Comparison of ENCODE assay signal across 8 cellular contexts in the genomic region with DNA sequence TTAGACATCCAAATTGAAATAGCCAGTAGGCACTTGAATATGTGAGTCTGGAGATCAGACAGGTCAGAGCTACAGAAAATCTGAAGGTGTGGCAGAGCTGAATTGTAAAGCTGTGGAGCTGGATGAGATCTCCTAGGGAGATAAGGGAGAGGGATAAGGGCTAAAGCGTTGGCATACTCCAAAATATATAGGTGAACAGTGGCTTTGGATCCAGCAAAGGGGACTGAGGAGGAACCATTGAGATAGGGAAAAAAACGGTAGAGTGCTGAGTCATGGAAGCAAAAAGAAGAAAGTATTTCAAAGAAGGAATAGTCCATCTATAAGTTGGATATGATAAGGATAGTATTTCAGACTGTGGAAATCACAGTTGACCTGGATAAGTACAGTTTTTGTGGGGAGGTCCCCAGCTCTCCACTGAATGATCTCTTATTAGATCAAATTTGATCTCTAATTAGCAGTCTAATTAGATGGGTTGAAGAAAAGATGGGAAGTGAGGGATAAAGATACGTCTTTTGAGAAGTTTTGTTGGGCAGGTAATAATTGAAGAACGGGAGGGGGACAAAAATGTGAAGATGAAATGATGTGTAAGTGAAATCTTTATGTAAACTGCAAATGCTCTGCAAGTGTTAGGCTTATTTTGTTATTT. TPM values are rescaled to one million over a fixed set of nuclear protein-coding genes. Genes with fewer than 3 reads are reported as not detected.
DNase-seq lines count a peak whose midpoint lies in the region; ATAC-seq and TF ChIP-seq lines count a peak whose summit lies in the region.

No MANE protein-coding gene starts in this region.

- no peaks in the 10 kb centered on the region for H4K20me1 ChIP-seq in HCT116 (ENCODE audit: insufficient read depth)

- peak overlapping the region; percentile 83 to 100 for H3K4me3 ChIP-seq in HCT116 (replicated peaks in 1 of 2; ENCODE audit: low read depth in 1 of 2, low read length in 2 of 2)
- H3K4me3 ChIP-seq in SK-N-MC, result peak overlapping the region; percentile 80
- H3K4me3 ChIP-seq in right cardiac atrium (ENCODE audit: low read length), result peak overlapping the region; percentile 95
- H3K4me3 ChIP-seq in spleen, result peak overlapping the region; percentile 64 to 97 (median 90)

- CTCF ChIA-PET in HCT116 (lab: Charles Lee), result interaction anchor here (2.0 kb wide), 1 partner anchor 17 kb away, joined by 7 read pairs; no protein-coding TSS in a partner anchor

- POLR2A ChIA-PET in HCT116 (lab: Charles Lee), result interaction anchor here (0.6 to 1.0 kb wide), 2 partner anchors 13 to 17 kb away, joined by 3 to 5 read pairs; no protein-coding TSS in a partner anchor

- RAD21 ChIA-PET in HCT116 (lab: Charles Lee; ENCODE audit: low non-redundant PET in 1 of 2, low total read pairs in 2 of 2, uncharacterized antibody in 2 of 2, unreplicated experiment in 2 of 2), result no interaction called here

- no peaks in the 10 kb centered on the region for H3K27me3 ChIP-seq in HCT116 (ENCODE audit: insufficient read depth, low read length)
- H3K27me3 ChIP-seq in right cardiac atrium (ENCODE audit: control insufficient read depth, insufficient read depth), result no peaks in the 10 kb centered on the region
- peaks cover 0 to 11% (median 0%) of the 10 kb centered on the region in 7 donors for H3K27me3 ChIP-seq in spleen (replicated peaks in 1 of 7)

- peak; percentile 9; the same call in 1 of the 2 replicates for ATAC-seq in HCT116
- ATAC-seq in right cardiac atrium, result no peak
- ATAC-seq in GM18517 (IDR thresholded peaks at IDR 0.05; ENCODE audit: unreplicated experiment), result no peak
- ATAC-seq in HG03439 (IDR thresholded peaks at IDR 0.05; ENCODE audit: unreplicated experiment), result no peak

- TF ChIP-seq RAD21 in HCT116 (IDR thresholded peaks at IDR 0.05; ENCODE audit: low read depth), result no peak

- TSS peak; percentile 100 for BruUV-seq in HCT116 (replicated peaks; lab: Mats Ljungman, UMichigan)

- TF ChIP-seq POLR2A in HCT116 (IDR thresholded peaks at IDR 0.05; ENCODE audit: borderline replicate concordance, extremely low read depth, insufficient read depth, insufficient read length), result no peak
- TF ChIP-seq POLR2A in spleen (IDR thresholded peaks at IDR 0.05), result no peak

- H3K36me3 ChIP-seq in HCT116 (ENCODE audit: control insufficient read depth in 1 of 2, insufficient read depth in 2 of 2, low read length in 2 of 2), result no peaks in the 10 kb centered on the region
- no peaks in the 10 kb centered on the region for H3K36me3 ChIP-seq in SK-N-MC (ENCODE audit: insufficient read depth, low read length)
- peaks cover 0 to 6% (median 0%) of the 10 kb centered on the region in 6 donors for H3K36me3 ChIP-seq in spleen

- H3K4me1 ChIP-seq in HCT116 (ENCODE audit: control insufficient read depth in 1 of 2, insufficient read depth in 2 of 2, low read length in 2 of 2) (peaks cover 8 to 11% of the 10 kb centered on the region in 2 experiments; a peak in 3 of 4 replicates), right cardiac atrium (ENCODE audit: control insufficient read depth, insufficient read depth, low read length) (no peaks in the 10 kb centered on the region), spleen (peaks cover 6 to 26% (median 16%) of the 10 kb centered on the region in 6 donors)

- no peak for TF ChIP-seq CTCF in HCT116 (IDR thresholded peaks at IDR 0.05 in 2 of 3, conservative IDR thresholded peaks at IDR 0.05 in 1 of 3; ENCODE audit: borderline replicate concordance in 1 of 3, insufficient read depth in 1 of 3, low read depth in 2 of 3, low read length in 2 of 3)
- no peak for TF ChIP-seq CTCF in spleen (IDR thresholded peaks at IDR 0.05 in 8 of 11, conservative IDR thresholded peaks at IDR 0.05 in 3 of 11)

- H2AFZ ChIP-seq in HCT116 (ENCODE audit: low read depth, low read length, poor library complexity, severe bottlenecking), result peak overlapping the region; percentile 65

- peak overlapping the region; percentile 84 for H3K9ac ChIP-seq in HCT116 (ENCODE audit: low read length)
- H3K9ac ChIP-seq in SK-N-MC (ENCODE audit: insufficient read length), result peak overlapping the region; percentile 87

- peak overlapping the region; percentile 82 for H3K27ac ChIP-seq in HCT116 (ENCODE audit: low read depth, low read length)
- peak overlapping the region; percentile 71 for H3K27ac ChIP-seq in SK-N-MC
- peak overlapping the region; percentile 90 for H3K27ac ChIP-seq in right cardiac atrium (ENCODE audit: low read length)
- H3K27ac ChIP-seq in spleen, result peak overlapping the region; percentile 55 to 81 (median 70)

- intact Hi-C loops in HCT116 (cut with micrococcal nuclease) (no loop called here), right cardiac atrium (cut with DNase I) (no loop called here), spleen (cut with DNase I; ENCODE audit: low total_unique reads) (no loop called here)

- H3K9me3 ChIP-seq in HCT116 (ENCODE audit: control insufficient read depth in 1 of 2, insufficient read depth in 1 of 2, low read depth in 1 of 2, low read length in 2 of 2) (no peaks in the 10 kb centered on the region), SK-N-MC (ENCODE audit: low read depth, low read length) (no peaks in the 10 kb centered on the region), right cardiac atrium (ENCODE audit: control insufficient read depth, low read length) (no peaks in the 10 kb centered on the region), spleen (no peaks in the 10 kb centered on the region)

- no peaks in the 10 kb centered on the region for H3K9me2 ChIP-seq in HCT116 (ENCODE audit: insufficient read depth)

- H3K4me2 ChIP-seq in HCT116 (ENCODE audit: low read length), result peak overlapping the region; percentile 90

- DNase-seq in HCT116 (ENCODE audit: low read depth, low spot score), result no peak
- DNase-seq in SK-N-MC (ENCODE audit: low read depth, low spot score), result no peak
- DNase-seq in right cardiac atrium, result no peak
- DNase-seq in spleen, result no peak
- DNase-seq in hippocampal formation (lab: John Stamatoyannopoulos, UW), result no peak
- no peak for DNase-seq in glomerular visceral epithelial cell (ENCODE audit: extremely low spot score)

- 28% methylated on average over 4 of the region's 4 CpGs for WGBS in right cardiac atrium
- 25 to 35% (median 27%) methylated on average over 4 of the region's 4 CpGs for WGBS in spleen, 5 donors

- peaks cover 28% of the 10 kb centered on the region for H3K79me2 ChIP-seq in HCT116 (ENCODE audit: insufficient read depth, low read length)

TF ChIP-seq in HCT116, 20 proteins besides CTCF, POLR2A, EP300 and RAD21 (continues in another document):
- TF ChIP-seq EZH2 (IDR thresholded peaks at IDR 0.05), result no peak
- TF ChIP-seq, protein P1, sequence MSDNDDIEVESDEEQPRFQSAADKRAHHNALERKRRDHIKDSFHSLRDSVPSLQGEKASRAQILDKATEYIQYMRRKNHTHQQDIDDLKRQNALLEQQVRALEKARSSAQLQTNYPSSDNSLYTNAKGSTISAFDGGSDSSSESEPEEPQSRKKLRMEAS (IDR thresholded peaks at IDR 0.05), result no peak
- TF ChIP-seq SIN3A (IDR thresholded peaks at IDR 0.05; ENCODE audit: low read depth), result no peak
- TF ChIP-seq SRF (IDR thresholded peaks at IDR 0.05; ENCODE audit: low read depth), result no peak
- TF ChIP-seq EZH2phosphoT487 (IDR thresholded peaks at IDR 0.05; ENCODE audit: borderline replicate concordance), result no peak
- TF ChIP-seq TCF7L2 (IDR thresholded peaks at IDR 0.05; ENCODE audit: borderline replicate concordance, extremely low read depth, insufficient read depth, insufficient read length), result no peak
- TF ChIP-seq CEBPB (IDR thresholded peaks at IDR 0.05; ENCODE audit: low read depth), result no peak
- no peak for TF ChIP-seq CBX3 (IDR thresholded peaks at IDR 0.05; ENCODE audit: low read depth)
- no peak for TF ChIP-seq POLR2AphosphoS5 (IDR thresholded peaks at IDR 0.05; ENCODE audit: low read depth, low read length)
- TF ChIP-seq ELF1 (IDR thresholded peaks at IDR 0.05; ENCODE audit: borderline replicate concordance, low read depth), result no peak
- no peak for TF ChIP-seq YY1 (IDR thresholded peaks at IDR 0.05; ENCODE audit: extremely low read depth, insufficient replicate concordance, low read depth, low read length)
- no peak for TF ChIP-seq JUND (IDR thresholded peaks at IDR 0.05)

RNA-seq across cellular contexts. Expression of a gene that starts 0.6 kb away (rescaled TPM):
- total RNA-seq in HCT116 (2021; ENCODE audit: unreplicated experiment) (26.1 TPM), right cardiac atrium (1 to 10 TPM; 5.1 to 6.0 (median 5.9) TPM), spleen (10 to 100 TPM in 1 of 7 donors, 1 to 10 TPM in 6; 4.3 to 11.2 (median 7.8) TPM)
- 11.4 and 16.2 TPM in 2 replicates for polyA plus RNA-seq in HCT116 (2012)
- polyA plus RNA-seq in right cardiac atrium (5.6 TPM), spleen (1 to 10 TPM; 2.0 to 4.7 (median 2.2) TPM)

RNA-seq across cellular contexts. Expression of a gene that starts 18.3 kb away (rescaled TPM):
- total RNA-seq in HCT116 (2021; ENCODE audit: unreplicated experiment) (33.0 TPM), right cardiac atrium (10 to 100 TPM; 23.4 to 25.9 (median 24.1) TPM), spleen (10 to 100 TPM; 14.3 to 19.9 (median 18.4) TPM)
- polyA plus RNA-seq in HCT116 (2012), result 12.7 and 15.2 TPM in 2 replicates
- polyA plus RNA-seq in right cardiac atrium (19.0 TPM), spleen (10 to 100 TPM in 2 of 3 donors, 1 to 10 TPM in 1; 9.7 to 13.4 (median 11.5) TPM)

RNA-seq across cellular contexts. Expression of a gene that starts 50.9 kb away (rescaled TPM):
- total RNA-seq in HCT116 (2021; ENCODE audit: unreplicated experiment), result 7.7 TPM
- polyA plus RNA-seq in HCT116 (2012), result 3.5 and 4.0 TPM in 2 replicates
- total RNA-seq in right cardiac atrium, result 10 to 100 TPM in 3 of 4 donors, 1 to 10 TPM in 1; 9.5 to 43.3 (median 34.0) TPM
- polyA plus RNA-seq in right cardiac atrium, result 21.5 TPM
- under 1 TPM in 6 of 7 donors, not detected in 1; 0.10 to 0.79 (median 0.47) TPM for total RNA-seq in spleen
- under 1 TPM; 0.22 to 0.29 (median 0.26) TPM for polyA plus RNA-seq in spleen

RNA-seq across cellular contexts. Expression of a gene that starts 51.6 kb away (rescaled TPM):
- total RNA-seq in HCT116 (2021; ENCODE audit: unreplicated experiment) (not detected), right cardiac atrium (under 1 TPM in 2 of 4 donors, not detected in 2; 0.11 to 0.12 TPM), spleen (under 1 TPM in 1 of 7 donors, not detected in 6; 0.17 TPM)
- polyA plus RNA-seq in HCT116 (2012), result 0.05 and 0.08 TPM in 2 replicates
- polyA plus RNA-seq in right cardiac atrium (0.02 TPM), spleen (under 1 TPM in 2 of 3 donors, not detected in 1; 0.04 to 0.06 TPM)
